In the genomic region with DNA sequence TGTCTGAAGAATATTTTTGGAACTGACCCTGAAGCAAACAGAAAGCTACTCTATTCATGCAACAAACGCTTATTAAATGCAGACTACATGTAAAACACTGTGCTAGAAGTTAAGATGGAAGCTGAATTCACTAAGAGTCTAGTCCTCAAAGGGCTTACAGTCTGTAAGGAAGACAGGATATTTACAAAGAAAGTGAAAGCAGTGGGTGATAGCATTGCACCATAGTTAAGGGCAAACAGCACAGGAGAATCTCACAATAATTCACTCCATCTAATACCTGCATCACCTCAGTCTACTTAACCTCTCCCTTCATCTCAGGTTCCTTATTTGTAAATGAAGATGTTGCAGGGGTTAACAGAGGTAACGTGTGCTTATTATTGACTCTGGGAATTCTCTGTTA, we compare ENCODE assay signal across 21 cellular contexts.
DNase-seq lines count a peak whose midpoint lies in the region; ATAC-seq, FAIRE-seq and TF ChIP-seq lines count a peak whose summit lies in the region.
"Had no signal": no experiment of that assay in that cellular context is flagged by ENCODE, and none has a peak within 500 bp of the region (broad histone marks: within the 10 kb centered on the region; RNA-seq: fewer than 3 reads in every experiment).

No MANE protein-coding gene starts in this region.

- H3K4me3 ChIP-seq in HepG2 (replicated peaks in 1 of 3; ENCODE audit: insufficient read depth in 1 of 3, low read depth in 2 of 3, low read length in 3 of 3) (no peak overlapping the region), suprapubic skin (no peak overlapping the region)
- H3K4me3 ChIP-seq: ascending aorta, lung, PC-9, testis had no signal

- H4K20me1 ChIP-seq in HepG2 (ENCODE audit: insufficient read depth, low read length): no peaks in the 10 kb centered on the region

- no peak for TF ChIP-seq RAD21 in HepG2 (CRISPR knock-in tag; IDR thresholded peaks at IDR 0.05)

- H3K4me3 Mint-ChIP-seq in T-helper 1 cell treated with Interleukin-12 subunit alpha and Interleukin-12 subunit beta and Interleukin-4 antibody, amounts not matched to agents 30 μg/mL and 1 μg/mL, for 36 hours: no peak overlapping the region
- H3K4me3 Mint-ChIP-seq: activated naive CD4-positive, alpha-beta T cell treated with anti-CD3 and anti-CD28 coated beads, Interleukin-2, amount 10 ng/mL, durations not matched to agents 7 days and 5 days; T-cell had no signal

- H3K36me3 Mint-ChIP-seq in T-helper 1 cell treated with Interleukin-12 subunit alpha and Interleukin-12 subunit beta and Interleukin-4 antibody, amounts not matched to agents 30 μg/mL and 1 μg/mL, for 36 hours (ENCODE audit: low read depth): peaks cover 16% of the 10 kb centered on the region

- no peak overlapping the region for H3K9ac ChIP-seq in HepG2 (ENCODE audit: insufficient read depth, low read depth, low read length)
- H3K9ac ChIP-seq: KMS-11 had no signal

- POLR2A ChIA-PET in HepG2 (lab: Yijun Ruan, JAX): interaction anchor here (2.1 kb wide), 1 partner anchor 10 kb away, joined by 6 read pairs; no protein-coding TSS in a partner anchor

- CTCF ChIA-PET in HepG2 (lab: Yijun Ruan, JAX; ENCODE audit: low intra/inter-chr PET ratio, low total read pairs): no interaction called here

- no peak for FAIRE-seq in HepG2 (lab: Jason Lieb, UNC)
- FAIRE-seq: islet of Langerhans had no signal

- H2AFZ ChIP-seq in HepG2 (ENCODE audit: low read length): no peak overlapping the region
- H2AFZ ChIP-seq: PC-9 had no signal

- in situ Hi-C loops in HepG2 (cut with HindIII; ENCODE audit: extremely low pct_ligation_motif_present, low pct_unique_long_range_greater_than_20kb): no loop called here

- H3K4me2 ChIP-seq in HepG2 (ENCODE audit: low read depth, low read length): no peak overlapping the region
- H3K4me2 ChIP-seq: KMS-11, PC-9 had no signal

- TF ChIP-seq CTCF in HepG2 (CRISPR knock-in tag; IDR thresholded peaks at IDR 0.05) (no peak), suprapubic skin (IDR thresholded peaks at IDR 0.05) (no peak)

- H3K27ac Mint-ChIP-seq in T-helper 1 cell treated with Interleukin-12 subunit alpha and Interleukin-12 subunit beta and Interleukin-4 antibody, amounts not matched to agents 30 μg/mL and 1 μg/mL, for 36 hours: peak overlapping the region; percentile 13
- H3K27ac Mint-ChIP-seq: activated naive CD4-positive, alpha-beta T cell treated with anti-CD3 and anti-CD28 coated beads, Interleukin-2, amount 10 ng/mL, durations not matched to agents 7 days and 5 days; T-cell had no signal

- BruUV-seq in HepG2 (replicated peaks; lab: Mats Ljungman, UMichigan): no TSS peak

- no peaks in the 10 kb centered on the region for H3K27me3 Mint-ChIP-seq in T-helper 1 cell treated with Interleukin-12 subunit alpha and Interleukin-12 subunit beta and Interleukin-4 antibody, amounts not matched to agents 30 μg/mL and 1 μg/mL, for 36 hours (ENCODE audit: low read depth)
- H3K27me3 Mint-ChIP-seq: activated naive CD4-positive, alpha-beta T cell treated with anti-CD3 and anti-CD28 coated beads, Interleukin-2, amount 10 ng/mL, durations not matched to agents 7 days and 5 days; T-cell had no signal

- H3K27ac ChIP-seq in HepG2 (ENCODE audit: extremely low read length, insufficient read depth, low read length): no peak overlapping the region
- H3K27ac ChIP-seq in suprapubic skin: peak overlapping the region; percentile 21
- H3K27ac ChIP-seq: KMS-11, PC-9 had no signal

- H3K4me1 ChIP-seq in HepG2 (ENCODE audit: insufficient read depth, low read length): peaks cover 26% of the 10 kb centered on the region
- peaks cover 4% of the 10 kb centered on the region for H3K4me1 ChIP-seq in suprapubic skin
- H3K4me1 ChIP-seq: testis had no signal

- intact Hi-C loops in HepG2 (cut with micrococcal nuclease; ENCODE audit: unreplicated experiment): no loop called here

- H3K4me1 Mint-ChIP-seq in T-helper 1 cell treated with Interleukin-12 subunit alpha and Interleukin-12 subunit beta and Interleukin-4 antibody, amounts not matched to agents 30 μg/mL and 1 μg/mL, for 36 hours (ENCODE audit: low read depth): peaks cover 20% of the 10 kb centered on the region

- 59% methylated on average over 2 of the region's 2 CpGs for WGBS in HepG2 (ENCODE audit: low lambda C conversion rate)
- whole genome bisulfite sequencing in suprapubic skin: 71% methylated on average over 2 of the region's 2 CpGs

- H3K9me3 Mint-ChIP-seq in T-helper 1 cell treated with Interleukin-12 subunit alpha and Interleukin-12 subunit beta and Interleukin-4 antibody, amounts not matched to agents 30 μg/mL and 1 μg/mL, for 36 hours: no peaks in the 10 kb centered on the region
- H3K9me3 Mint-ChIP-seq: activated naive CD4-positive, alpha-beta T cell treated with anti-CD3 and anti-CD28 coated beads, Interleukin-2, amount 10 ng/mL, durations not matched to agents 7 days and 5 days; T-cell had no signal

- H3K27me3 ChIP-seq in HepG2 (ENCODE audit: control insufficient read depth in 1 of 2, insufficient read depth in 2 of 2, low read length in 2 of 2): no peaks in the 10 kb centered on the region
- H3K27me3 ChIP-seq in suprapubic skin: no peaks in the 10 kb centered on the region
- H3K27me3 ChIP-seq: ascending aorta, testis had no signal

- TF ChIP-seq POLR2A in HepG2 (IDR thresholded peaks at IDR 0.05; ENCODE audit: insufficient read depth in 1 of 2, low read depth in 2 of 2, low read length in 2 of 2) (no peak), suprapubic skin (IDR thresholded peaks at IDR 0.05) (no peak)

- TF ChIP-seq EP300 in HepG2 (IDR thresholded peaks at IDR 0.05; ENCODE audit: low read depth in 2 of 2, low read length in 2 of 2) (no peak), HepG2 (CRISPR knock-in tag; IDR thresholded peaks at IDR 0.05; ENCODE audit: borderline replicate concordance) (no peak), suprapubic skin (IDR thresholded peaks at IDR 0.05) (no peak)

- H3K36me3 ChIP-seq in HepG2 (replicated peaks in 1 of 2; ENCODE audit: control insufficient read depth in 1 of 2, insufficient read depth in 2 of 2, low read length in 2 of 2) (no peaks in the 10 kb centered on the region), suprapubic skin (no peaks in the 10 kb centered on the region)
- H3K36me3 ChIP-seq: ascending aorta had no signal

- no peaks in the 10 kb centered on the region for H3K9me3 ChIP-seq in HepG2 (ENCODE audit: low read length)
- no peaks in the 10 kb centered on the region for H3K9me3 ChIP-seq in suprapubic skin
- H3K9me3 ChIP-seq: ascending aorta, testis had no signal

- ATAC-seq in HepG2 (no peak), HG03442 (IDR thresholded peaks at IDR 0.05; ENCODE audit: unreplicated experiment) (no peak)
- ATAC-seq: T-cell had no signal

- DNase-seq in T-helper 1 cell (no peak), NAMALWA (ENCODE audit: low spot score) (peak; percentile 14), HepG2 (ENCODE audit: low spot score) (no peak), suprapubic skin (ENCODE audit: low spot score in 2 of 2) (no peak), NCI-H345 (lab: John Stamatoyannopoulos, UW) (no peak), EL (no peak)
- DNase-seq: 8988T; activated naive CD4-positive, alpha-beta T cell treated with anti-CD3 and anti-CD28 coated beads, Interleukin-2, amount 10 ng/mL, durations not matched to agents 7 days and 5 days; DMS79; foreskin fibroblast; NCI-H187; PC-9; retina; T-cell; testis had no signal

- no peaks in the 10 kb centered on the region for H3K79me2 ChIP-seq in HepG2 (ENCODE audit: insufficient read depth, low read length)

TF ChIP-seq in HepG2, 621 proteins besides CTCF, POLR2A, EP300 and RAD21:
- no peak for TF ChIP-seq BRCA1 (CRISPR knock-in tag; IDR thresholded peaks at IDR 0.05)
- peak; percentile 23; the same call in 1 of the 2 replicates for TF ChIP-seq CEBPB (IDR thresholded peaks at IDR 0.05; ENCODE audit: borderline replicate concordance, low read depth, low read length)
TF ChIP-seq in HepG2: peak in this region for 1.
